In genomic region chr9:36151306-36152210, GRCh38 we compare ENCODE assay signal across 8 cellular contexts. TPM values are rescaled to one million over a fixed set of nuclear protein-coding genes. Genes with fewer than 3 reads are reported as not detected.
DNase-seq lines count a peak whose midpoint lies in the region; TF ChIP-seq lines count a peak whose summit lies in the region.

No MANE protein-coding gene starts in this region.

- peak overlapping the region; percentile 64 for H3K27ac Mint-ChIP-seq in HFFc6

- H3K4me3 ChIP-seq in fibroblast of villous mesenchyme (ENCODE audit: low read depth, low read length), result no peak overlapping the region

- H3K4me3 Mint-ChIP-seq in HFFc6, result peak overlapping the region; percentile 49

- peaks cover 2% of the 10 kb centered on the region; the same call in 1 of the 2 replicates for H3K27me3 Mint-ChIP-seq in HFFc6 (ENCODE audit: insufficient read depth)

- H3K36me3 Mint-ChIP-seq in HFFc6 (ENCODE audit: low read depth), result peaks cover 7% of the 10 kb centered on the region

- DNase-seq in GM10266 (ENCODE audit: extremely low spot score) (peak; percentile 69), HFFc6 (peak; percentile 60), NCI-H69 (lab: John Stamatoyannopoulos, UW) (peak; percentile 7), fibroblast of villous mesenchyme (ENCODE audit: low read depth) (peak; percentile 67), NCI-H1694 (lab: John Stamatoyannopoulos, UW) (no peak), islet precursor cell (no peak)
- DNase-seq in activated CD8-positive, alpha-beta memory T cell treated with anti-CD3 and anti-CD28 coated beads, Interleukin-2, amount 50 U/mL, for 48 hours, result peak; percentile 89
- DNase-seq in stimulated activated CD4-positive, alpha-beta T cell treated with anti-CD3 and anti-CD28 coated beads, Interleukin-15, amount 100 ng/mL, for 1 hour (ENCODE audit: low read depth in 1 of 2, low spot score in 1 of 2), result peak; percentile 66 to 75

- H3K4me1 Mint-ChIP-seq in HFFc6 (ENCODE audit: low read depth), result peaks cover 70% of the 10 kb centered on the region

- no peaks in the 10 kb centered on the region for H3K9me3 Mint-ChIP-seq in HFFc6

- TF ChIP-seq CTCF in GM10266 (IDR thresholded peaks at IDR 0.05; ENCODE audit: control insufficient read depth, insufficient read depth, low read depth, missing control alignments) (no peak), HFFc6 (IDR thresholded peaks at IDR 0.05) (no peak), fibroblast of villous mesenchyme (IDR thresholded peaks at IDR 0.05; ENCODE audit: insufficient read depth, low read depth, low read length) (no peak)

RNA-seq across cellular contexts. Expression of gene GLIPR2, which starts 15.0 kb away (rescaled TPM):
- 10 to 100 TPM; 18.1 to 24.7 (median 23.4) TPM for total RNA-seq in HFFc6 (2021; fragmentation: NEBNext Ultra II Directional; extraction: Animal tissue kit (Norgen Biotek cat#: 25700))
- total RNA-seq in fibroblast of villous mesenchyme, result 29.4 and 55.7 TPM in 2 replicates

RNA-seq across cellular contexts. Expression of gene CCIN, which starts 17.6 kb away (rescaled TPM):
- total RNA-seq in HFFc6 (2021; fragmentation: NEBNext Ultra II Directional; extraction: Animal tissue kit (Norgen Biotek cat#: 25700)), result 1 to 10 TPM in 1 of 6 experiments, under 1 TPM in 5; 0.59 to 2.5 (median 0.73) TPM
- total RNA-seq in fibroblast of villous mesenchyme, result 0.43 and 2.3 TPM in 2 replicates

RNA-seq across cellular contexts. Expression of gene CLTA, which starts 39.2 kb away (rescaled TPM):
- total RNA-seq in HFFc6 (2021; fragmentation: NEBNext Ultra II Directional; extraction: Animal tissue kit (Norgen Biotek cat#: 25700)), result 100 to 1,000 TPM; 247 to 272 (median 259) TPM
- total RNA-seq in fibroblast of villous mesenchyme, result 194 and 265 TPM in 2 replicates

Comparison
In these comparisons a context has a peak if more than half of its experiments do, and no peak if none do; other contexts are left out.
1. DNase-seq: peak in GM10266 (single experiment), HFFc6 (single experiment), NCI-H69 (single experiment), activated CD8-positive, alpha-beta memory T cell treated with anti-CD3 and anti-CD28 coated beads, Interleukin-2, amount 50 U/mL, for 48 hours (single experiment), fibroblast of villous mesenchyme (single experiment) and stimulated activated CD4-positive, alpha-beta T cell treated with anti-CD3 and anti-CD28 coated beads, Interleukin-15, amount 100 ng/mL, for 1 hour (2 of 2); none in NCI-H1694 (single experiment) and islet precursor cell (single experiment).